14 cellular contexts compared by ENCODE assay signal in genomic region chr1:110616587-110616986, GRCh38. TPM values are rescaled to one million over a fixed set of nuclear protein-coding genes. Genes with fewer than 3 reads are reported as not detected.
DNase-seq lines count a peak whose midpoint lies in the region; ATAC-seq and TF ChIP-seq lines count a peak whose summit lies in the region.
"Had no signal": no experiment of that assay in that cellular context is flagged by ENCODE, and none has a peak within 500 bp of the region (broad histone marks: within the 10 kb centered on the region; RNA-seq: fewer than 3 reads in every experiment).

No MANE protein-coding gene starts in this region.

- H3K9ac ChIP-seq in HCT116 (ENCODE audit: low read length): no peak overlapping the region
- H3K9ac ChIP-seq: parathyroid adenoma had no signal

- no peaks in the 10 kb centered on the region for H3K9me3 ChIP-seq in HCT116 (ENCODE audit: control insufficient read depth in 1 of 2, insufficient read depth in 1 of 2, low read depth in 1 of 2, low read length in 2 of 2)

- H3K4me3 ChIP-seq in HCT116 (replicated peaks in 1 of 2; ENCODE audit: low read depth in 1 of 2, low read length in 2 of 2): no peak overlapping the region
- no peak overlapping the region for H3K4me3 ChIP-seq in fibroblast of mammary gland (ENCODE audit: control insufficient read depth, low read depth, low read length)

- H3K27ac ChIP-seq in HCT116 (ENCODE audit: low read depth, low read length): no peak overlapping the region
- H3K27ac ChIP-seq: parathyroid adenoma had no signal

- H3K9me2 ChIP-seq in HCT116 (ENCODE audit: insufficient read depth): no peaks in the 10 kb centered on the region

- H3K27me3 Mint-ChIP-seq in osteocyte (ENCODE audit: unreplicated experiment) (peaks cover 46% of the 10 kb centered on the region), chondrocyte (ENCODE audit: low read depth) (peaks cover 67% of the 10 kb centered on the region), type B pancreatic cell (peaks cover 91% of the 10 kb centered on the region)

- no peak for TF ChIP-seq RAD21 in HCT116 (IDR thresholded peaks at IDR 0.05; ENCODE audit: low read depth)

- H3K4me1 Mint-ChIP-seq in osteocyte (ENCODE audit: unreplicated experiment) (peaks cover 4% of the 10 kb centered on the region), chondrocyte (ENCODE audit: low read depth) (peaks cover 6% of the 10 kb centered on the region), type B pancreatic cell (ENCODE audit: unreplicated experiment) (peaks cover 5% of the 10 kb centered on the region)

- H3K4me3 Mint-ChIP-seq in osteocyte (ENCODE audit: unreplicated experiment) (no peak overlapping the region), chondrocyte (ENCODE audit: unreplicated experiment) (no peak overlapping the region), type B pancreatic cell (no peak overlapping the region)
- H3K4me3 Mint-ChIP-seq: H9 had no signal

- no peaks in the 10 kb centered on the region for H4K20me1 ChIP-seq in HCT116 (ENCODE audit: insufficient read depth)

- peak; percentile 18; the same call in 1 of the 2 replicates for ATAC-seq in HCT116
- ATAC-seq: Panc1 had no signal

- H3K27ac Mint-ChIP-seq in osteocyte (ENCODE audit: unreplicated experiment): no peak overlapping the region
- H3K27ac Mint-ChIP-seq in chondrocyte (ENCODE audit: unreplicated experiment): no peak overlapping the region
- no peak overlapping the region for H3K27ac Mint-ChIP-seq in type B pancreatic cell
- H3K27ac Mint-ChIP-seq: H9 had no signal

- H3K4me2 ChIP-seq in HCT116 (ENCODE audit: low read length): peak overlapping the region; percentile 56

- RAD21 ChIA-PET in HCT116 (lab: Charles Lee; ENCODE audit: low non-redundant PET in 1 of 2, low total read pairs in 2 of 2, uncharacterized antibody in 2 of 2, unreplicated experiment in 2 of 2): no interaction called here

- H3K4me1 ChIP-seq in HCT116 (ENCODE audit: control insufficient read depth in 1 of 2, insufficient read depth in 2 of 2, low read length in 2 of 2): peaks cover 8 to 22% of the 10 kb centered on the region in 2 experiments

- intact Hi-C loops in HCT116 (cut with micrococcal nuclease): loop anchor here (5.0 kb wide), 2 partner anchors 139 to 204 kb away; no protein-coding TSS in a partner anchor

- POLR2A ChIA-PET in HCT116 (lab: Charles Lee): no interaction called here

- no peaks in the 10 kb centered on the region for H3K36me3 ChIP-seq in HCT116 (ENCODE audit: control insufficient read depth in 1 of 2, insufficient read depth in 2 of 2, low read length in 2 of 2)

- no peak for TF ChIP-seq POLR2A in HCT116 (IDR thresholded peaks at IDR 0.05; ENCODE audit: borderline replicate concordance, extremely low read depth, insufficient read depth, insufficient read length)

- DNase-seq in COLO668 (lab: John Stamatoyannopoulos, UW; ENCODE audit: unreplicated experiment) (peak; percentile 88), HCT116 (ENCODE audit: low read depth, low spot score) (no peak), NCI-H69 (lab: John Stamatoyannopoulos, UW) (peak; percentile 84), fibroblast of mammary gland (ENCODE audit: low read depth) (peak; percentile 23), osteocyte (ENCODE audit: extremely low spot score, unreplicated experiment) (no peak), chondrocyte (ENCODE audit: low spot score) (no peak), iPS-NIHi11 (ENCODE audit: low spot score) (no peak), type B pancreatic cell (ENCODE audit: extremely low spot score, unreplicated experiment) (no peak)
- DNase-seq: activated CD4-positive, alpha-beta T cell treated with anti-CD3 and anti-CD28 coated beads for 48 hours; H9; kidney had no signal

- no TSS peak for BruUV-seq in HCT116 (replicated peaks; lab: Mats Ljungman, UMichigan)

- H3K27me3 ChIP-seq in HCT116 (ENCODE audit: insufficient read depth, low read length): peaks cover 15% of the 10 kb centered on the region; the same call in 1 of the 2 replicates

- H3K36me3 Mint-ChIP-seq in osteocyte (ENCODE audit: unreplicated experiment): no peaks in the 10 kb centered on the region
- H3K36me3 Mint-ChIP-seq in chondrocyte (ENCODE audit: low read depth): no peaks in the 10 kb centered on the region
- H3K36me3 Mint-ChIP-seq in type B pancreatic cell: no peaks in the 10 kb centered on the region

- no peaks in the 10 kb centered on the region for H3K79me2 ChIP-seq in HCT116 (ENCODE audit: insufficient read depth, low read length)
- H3K79me2 ChIP-seq: parathyroid adenoma had no signal

- CTCF ChIA-PET in HCT116 (lab: Charles Lee): interaction anchor here (0.8 to 1.7 kb wide), 5 partner anchors 92 to 167 kb away, joined by 3 to 12 read pairs (median 3); no protein-coding TSS in a partner anchor

- H3K9me3 Mint-ChIP-seq in osteocyte (ENCODE audit: unreplicated experiment) (no peaks in the 10 kb centered on the region), chondrocyte (ENCODE audit: low read depth) (no peaks in the 10 kb centered on the region), type B pancreatic cell (no peaks in the 10 kb centered on the region)
- H3K9me3 Mint-ChIP-seq: H9 had no signal

- peak overlapping the region; percentile 37 for H2AFZ ChIP-seq in HCT116 (ENCODE audit: low read depth, low read length, poor library complexity, severe bottlenecking)
- H2AFZ ChIP-seq: parathyroid adenoma had no signal

- no peak for TF ChIP-seq CTCF in HCT116 (IDR thresholded peaks at IDR 0.05 in 2 of 3, conservative IDR thresholded peaks at IDR 0.05 in 1 of 3; ENCODE audit: borderline replicate concordance in 1 of 3, insufficient read depth in 1 of 3, low read depth in 2 of 3, low read length in 2 of 3)
- no peak for TF ChIP-seq CTCF in fibroblast of mammary gland (conservative IDR thresholded peaks at IDR 0.05; ENCODE audit: control insufficient read depth, insufficient read depth, low read depth, low read length)
- TF ChIP-seq CTCF in osteocyte (IDR thresholded peaks at IDR 0.05): no peak
- TF ChIP-seq CTCF in chondrocyte (IDR thresholded peaks at IDR 0.05): no peak
- no peak for TF ChIP-seq CTCF in type B pancreatic cell (conservative IDR thresholded peaks at IDR 0.05)

TF ChIP-seq in HCT116, 20 proteins besides CTCF, POLR2A, EP300 and RAD21:
- TF ChIP-seq REST (IDR thresholded peaks at IDR 0.05; ENCODE audit: low read depth) (no peak), ZBTB33 (IDR thresholded peaks at IDR 0.05; ENCODE audit: extremely low read depth, insufficient replicate concordance, low read length) (no peak), ZFX (IDR thresholded peaks at IDR 0.05) (no peak), MAX (IDR thresholded peaks at IDR 0.05) (no peak)

RNA-seq across cellular contexts. Expression of gene KCNA2, which starts 10.4 kb away (rescaled TPM):
- total RNA-seq in HCT116 (2021; ENCODE audit: unreplicated experiment): not detected
- polyA plus RNA-seq in HCT116 (2012): not detected in 2 replicates
- total RNA-seq in osteocyte: 0.05 TPM in 1 of 2 replicates, not detected in the other
- total RNA-seq in chondrocyte: 0.12 to 0.33 TPM (median 0.17 TPM) in 3 replicates
- 0.40 and 1.1 TPM in 2 replicates for total RNA-seq in type B pancreatic cell (ENCODE audit: low replicate concordance)
- total RNA-seq: epithelial cell of proximal tubule had no signal

RNA-seq across cellular contexts. Expression of gene KCNA3, which starts 58.2 kb away (rescaled TPM):
- total RNA-seq in HCT116 (2021; ENCODE audit: unreplicated experiment): 0.07 TPM
- not detected in 2 replicates for polyA plus RNA-seq in HCT116 (2012)
- not detected in 2 replicates for total RNA-seq in osteocyte
- total RNA-seq in chondrocyte: not detected in 3 replicates
- total RNA-seq in type B pancreatic cell (ENCODE audit: low replicate concordance): 0.94 and 1.9 TPM in 2 replicates
- total RNA-seq: epithelial cell of proximal tubule had no signal

Comparison
In these comparisons a context has a peak if more than half of its experiments do, and no peak if none do; other contexts are left out.
1. DNase-seq: peak in COLO668 (single experiment), NCI-H69 (single experiment) and fibroblast of mammary gland (single experiment); none in HCT116 (single experiment), osteocyte (single experiment), chondrocyte (single experiment), iPS-NIHi11 (single experiment) and type B pancreatic cell (single experiment).